Comparison of ENCODE assay signal across 20 cellular contexts in genomic region chr21:34766862-34767261, GRCh38.
"Had no signal": no experiment of that assay in that cellular context is flagged by ENCODE, and none has a peak within 500 bp of the region (broad histone marks: within the 10 kb centered on the region; RNA-seq: fewer than 3 reads in every experiment).

No MANE protein-coding gene starts in this region.

- DNase-seq: colonic mucosa; cortex of kidney; effector CD8-positive, alpha-beta T cell; esophagus squamous epithelium; foreskin fibroblast; heart left ventricle; hippocampal formation; left cardiac atrium; left lung; left ventricle myocardium superior; lower lobe of right lung; mesenchymal stem cell; mucosa of descending colon; naive B cell; naive thymus-derived CD8-positive, alpha-beta T cell had no signal

- FAIRE-seq: endothelial cell of umbilical vein, frontal cortex, islet of Langerhans, keratinocyte had no signal

- H3K27me3 ChIP-seq: colonic mucosa, gastroesophageal sphincter, heart left ventricle had no signal

- H3K27ac ChIP-seq: colonic mucosa, esophagus squamous epithelium, gastroesophageal sphincter, heart left ventricle, left lung, lower lobe of right lung had no signal

- H3K4me3 ChIP-seq: colonic mucosa, esophagus squamous epithelium, gastroesophageal sphincter, heart left ventricle, left lung, lower lobe of right lung, mucosa of descending colon had no signal

- ATAC-seq: gastroesophageal sphincter; heart left ventricle; left lung; left ventricle myocardium superior; lower lobe of right lung; mucosa of descending colon; naive thymus-derived CD8-positive, alpha-beta T cell had no signal

- H3K9me3 ChIP-seq: colonic mucosa, esophagus squamous epithelium, left lung, lower lobe of right lung, mucosa of descending colon had no signal

- H3K4me1 ChIP-seq: colonic mucosa, esophagus squamous epithelium, gastroesophageal sphincter, heart left ventricle, left lung, lower lobe of right lung had no signal

- H3K36me3 ChIP-seq: colonic mucosa, esophagus squamous epithelium, gastroesophageal sphincter, heart left ventricle, left lung, lower lobe of right lung had no signal
